Comparison of ENCODE assay signal across 1 cellular context in genomic region chr3:123781571-123782275, GRCh38.
TF ChIP-seq lines count a peak whose summit lies in the region.

No MANE protein-coding gene starts in this region.

TF ChIP-seq in IMR-90, 13 proteins besides CTCF, POLR2A, EP300 and RAD21:
- TF ChIP-seq CHD1 (IDR thresholded peaks at IDR 0.05; ENCODE audit: low read depth, low read length) (no peak), FOS (IDR thresholded peaks at IDR 0.05; ENCODE audit: low read depth, low read length) (0 out of 2 replicates have a peak, but pooled peaks have one; percentile 6), MXI1 (IDR thresholded peaks at IDR 0.05; ENCODE audit: borderline replicate concordance, low read depth, low read length) (no peak), MAZ (IDR thresholded peaks at IDR 0.05; ENCODE audit: borderline replicate concordance, low read depth, low read length) (no peak), BHLHE40 (IDR thresholded peaks at IDR 0.05; ENCODE audit: low read depth, low read length) (peak; percentile 46; the same call in 1 of the 2 replicates), MAFK (IDR thresholded peaks at IDR 0.05; ENCODE audit: low read depth, low read length) (0 out of 2 replicates have a peak, but pooled peaks have one; percentile 10)
